ENCODE assay signal across 11 cellular contexts in genomic region chr5:132445930-132446329, GRCh38. TPM values are rescaled to one million over a fixed set of nuclear protein-coding genes. Genes with fewer than 3 reads are reported as not detected.
DNase-seq lines count a peak whose midpoint lies in the region; ATAC-seq and TF ChIP-seq lines count a peak whose summit lies in the region.
"Had no signal": no experiment of that assay in that cellular context is flagged by ENCODE, and none has a peak within 500 bp of the region (broad histone marks: within the 10 kb centered on the region; RNA-seq: fewer than 3 reads in every experiment).

No MANE protein-coding gene starts in this region.

- no peaks in the 10 kb centered on the region for H3K36me3 Mint-ChIP-seq in natural killer cell

- ATAC-seq in Right ventricle myocardium superior (ENCODE audit: poor library complexity) (peak; percentile 19), Right ventricle myocardium inferior (no peak), natural killer cell (no peak)

- intact Hi-C loops in Right ventricle myocardium superior (cut with DNase I) = no loop called here
- intact Hi-C loops in Right ventricle myocardium inferior (cut with DNase I) = no loop called here
- intact Hi-C loops in natural killer cell (cut with micrococcal nuclease) = no loop called here
- intact Hi-C loops in vagina (cut with DNase I) = no loop called here
- intact Hi-C loops in testis (cut with DNase I; ENCODE audit: low total_unique reads) = no loop called here

- DNase-seq in Right ventricle myocardium superior (no peak), Right ventricle myocardium inferior (ENCODE audit: missing footprints) (no peak), epithelial cell of esophagus (ENCODE audit: low read depth) (peak; percentile 66), natural killer cell (peak; percentile 6), vagina (ENCODE audit: extremely low spot score in 2 of 2) (no peak), osteoblast (ENCODE audit: insufficient read length, low spot score, missing footprints) (no peak), testis (no peak), NOMO-1 (lab: John Stamatoyannopoulos, UW; ENCODE audit: unreplicated experiment in 2 of 2) (no peak)
- DNase-seq: GOT3, MV-4-11, NCI-H526 had no signal

- H2AFZ ChIP-seq in osteoblast (ENCODE audit: low read length) = no peak overlapping the region

- no peaks in the 10 kb centered on the region for H3K9me3 Mint-ChIP-seq in natural killer cell

- no peak overlapping the region for H3K4me3 Mint-ChIP-seq in natural killer cell

- H3K36me3 ChIP-seq in vagina (no peaks in the 10 kb centered on the region), osteoblast (ENCODE audit: insufficient read depth, low read length) (no peaks in the 10 kb centered on the region), testis (ENCODE audit: low read depth, missing control alignments) (no peaks in the 10 kb centered on the region)

- no peaks in the 10 kb centered on the region for H3K27me3 Mint-ChIP-seq in natural killer cell (ENCODE audit: low read depth in 2 of 2)

- no peaks in the 10 kb centered on the region for H4K20me1 ChIP-seq in osteoblast (ENCODE audit: insufficient read depth, low read length)

- peak overlapping the region; percentile 76 for H3K27ac ChIP-seq in vagina
- no peak overlapping the region for H3K27ac ChIP-seq in osteoblast (ENCODE audit: low read depth, low read length)
- H3K27ac ChIP-seq in testis = peak overlapping the region in 1 of 2 donors; percentile 52

- peaks cover 92 to 96% of the 10 kb centered on the region in 2 donors for H3K4me1 Mint-ChIP-seq in natural killer cell

- TF ChIP-seq POLR2A in vagina (IDR thresholded peaks at IDR 0.05) (no peak), testis (IDR thresholded peaks at IDR 0.05) (no peak)

- no peak overlapping the region for H3K4me2 ChIP-seq in osteoblast (ENCODE audit: insufficient read depth, low read length)

- peaks cover 4% of the 10 kb centered on the region for H3K79me2 ChIP-seq in osteoblast (ENCODE audit: insufficient read depth, low read length)

- H3K4me1 ChIP-seq in vagina (peaks cover 43% of the 10 kb centered on the region), osteoblast (ENCODE audit: insufficient read depth, low read length) (peaks cover 6% of the 10 kb centered on the region), testis (peaks cover 5% of the 10 kb centered on the region)

- 44 to 68% methylated on average over 1 to 3 of the region's 3 CpGs for WGBS in testis, 2 donors

- H3K9me3 ChIP-seq in vagina = no peaks in the 10 kb centered on the region
- no peaks in the 10 kb centered on the region for H3K9me3 ChIP-seq in osteoblast (ENCODE audit: low read depth, low read length)
- no peaks in the 10 kb centered on the region for H3K9me3 ChIP-seq in testis

- no peak overlapping the region for H3K4me3 ChIP-seq in epithelial cell of esophagus (ENCODE audit: low read length)
- no peak overlapping the region for H3K4me3 ChIP-seq in vagina
- no peak overlapping the region for H3K4me3 ChIP-seq in osteoblast (ENCODE audit: insufficient read depth, low read length)
- H3K4me3 ChIP-seq in testis = no peak overlapping the region

- no peaks in the 10 kb centered on the region for H3K27me3 ChIP-seq in vagina
- H3K27me3 ChIP-seq in osteoblast (ENCODE audit: insufficient read depth, low read length) = no peaks in the 10 kb centered on the region
- H3K27me3 ChIP-seq in testis = no peaks in the 10 kb centered on the region

- H3K27ac Mint-ChIP-seq in natural killer cell = peak overlapping the region; percentile 87 to 100

- TF ChIP-seq CTCF in epithelial cell of esophagus (IDR thresholded peaks at IDR 0.05; ENCODE audit: insufficient read depth, low read depth, low read length, missing control alignments) (no peak), natural killer cell (IDR thresholded peaks at IDR 0.05) (no peak), vagina (IDR thresholded peaks at IDR 0.05) (no peak), osteoblast (IDR thresholded peaks at IDR 0.05; ENCODE audit: extremely low read depth, low read depth, low read length) (no peak), testis (IDR thresholded peaks at IDR 0.05) (no peak)

RNA-seq across cellular contexts. Expression of gene IRF1, which starts 44.6 kb away (rescaled TPM):
- total RNA-seq in Right ventricle myocardium superior (12.5 TPM), Right ventricle myocardium inferior (12.7 TPM), natural killer cell (1,000 to 10,000 TPM; 1,190 to 1,513 (median 1,282) TPM), vagina (49.8 TPM), osteoblast (19.7 and 22.1 TPM in 2 replicates), testis (10 to 100 TPM; 20.2 to 22.5 TPM)
- 31.7 TPM for polyA plus RNA-seq in testis (ENCODE audit: insufficient read depth, low read depth, low replicate concordance)

Comparison
In these comparisons a context has a peak if more than half of its experiments do, and no peak if none do; other contexts are left out.
1. DNase-seq: peak in epithelial cell of esophagus (single experiment) and natural killer cell (single experiment); none in Right ventricle myocardium superior (single experiment), Right ventricle myocardium inferior (single experiment), vagina (0 of 2), osteoblast (single experiment), testis (single experiment) and NOMO-1 (0 of 2).
2. RNA of gene IRF1, which starts 44.6 kb away (total RNA-seq): 1,190 to 1,513 TPM in natural killer cell; 49.8 TPM in vagina (single experiment), 20.2 to 22.5 TPM in testis, 19.7 to 22.1 TPM in osteoblast, 12.7 TPM in Right ventricle myocardium inferior (single experiment) and 12.5 TPM in Right ventricle myocardium superior (single experiment); every median in the first group is over 10 times any median in the second.